ENCODE assay signal across 22 cellular contexts in genomic region chr3:159819676-159820075, GRCh38. TPM values are rescaled to one million over a fixed set of nuclear protein-coding genes. Genes with fewer than 3 reads are reported as not detected.
A peak's percentile ranks its signal among the peaks of the same experiment; 100 is the strongest.
DNase-seq lines count a peak whose midpoint lies in the region; ATAC-seq and TF ChIP-seq lines count a peak whose summit lies in the region.
"Had no signal": no experiment of that assay in that cellular context is flagged by ENCODE, and none has a peak within 500 bp of the region (broad histone marks: within the 10 kb centered on the region; RNA-seq: fewer than 3 reads in every experiment).

No MANE protein-coding gene starts in this region.

- H3K4me2 ChIP-seq in mammary epithelial cell (ENCODE audit: insufficient read depth, low read depth, low read length) (no peak overlapping the region), smooth muscle cell (no peak overlapping the region)
- H3K4me2 ChIP-seq: SK-N-SH had no signal

- no peak overlapping the region for H3K4me3 Mint-ChIP-seq in nephron progenitor cell
- H3K4me3 Mint-ChIP-seq: CD8-positive, alpha-beta T cell; T-helper 17 cell had no signal

- peaks cover 41% of the 10 kb centered on the region for H3K4me1 ChIP-seq in mammary epithelial cell (ENCODE audit: insufficient read depth, low read length)
- H3K4me1 ChIP-seq in smooth muscle cell (ENCODE audit: low read depth): peaks cover 30% of the 10 kb centered on the region

- in situ Hi-C loops in mammary epithelial cell (cut with MboI; ENCODE audit: low sequenced_read_pairs in 2 of 2): loop anchor here (10.0 to 25.0 kb wide), 4 partner anchors 65 to 557 kb away; no protein-coding TSS in a partner anchor

- peak; percentile 16 for ATAC-seq in GM19351 (IDR thresholded peaks at IDR 0.05; ENCODE audit: unreplicated experiment)
- peak; percentile 19 for ATAC-seq in HG02885 (IDR thresholded peaks at IDR 0.05; ENCODE audit: poor library complexity, unreplicated experiment)
- ATAC-seq: CD8-positive, alpha-beta T cell; PC-3; T-helper 17 cell had no signal

- peaks cover 63% of the 10 kb centered on the region for H3K4me1 Mint-ChIP-seq in nephron progenitor cell
- H3K4me1 Mint-ChIP-seq: T-helper 17 cell had no signal

- 88% methylated on average over 1 of the region's 1 CpG for WGBS in mammary epithelial cell (ENCODE audit: low coverage, missing lambda C conversion rate)
- WGBS in smooth muscle cell (ENCODE audit: low lambda C conversion rate): 93% methylated on average over 1 of the region's 1 CpG

- no TSS peak for BruUV-seq in mammary epithelial cell (replicated peaks; lab: Mats Ljungman, UMichigan)

- H3K4me3 ChIP-seq in mammary epithelial cell (replicated peaks in 1 of 3; ENCODE audit: insufficient read depth in 1 of 3, low read depth in 2 of 3, low read length in 3 of 3) (no peak overlapping the region), smooth muscle cell (no peak overlapping the region)

- peaks cover 3% of the 10 kb centered on the region for H3K27me3 Mint-ChIP-seq in nephron progenitor cell (ENCODE audit: low read depth, poor library complexity)

- peaks cover 81% of the 10 kb centered on the region for H3K79me2 ChIP-seq in mammary epithelial cell (ENCODE audit: insufficient read depth, low read length)
- H3K79me2 ChIP-seq in smooth muscle cell (ENCODE audit: low read depth): peaks cover 45% of the 10 kb centered on the region

- intact Hi-C loops in mammary epithelial cell (cut with micrococcal nuclease): loop anchor here (5.0 kb wide), 2 partner anchors 168 to 557 kb away; partner anchors contain the start of gene IL12A

- no peaks in the 10 kb centered on the region for H3K36me3 Mint-ChIP-seq in nephron progenitor cell (ENCODE audit: low read depth)
- H3K36me3 Mint-ChIP-seq: CD8-positive, alpha-beta T cell had no signal

- H3K27me3 ChIP-seq in mammary epithelial cell (ENCODE audit: insufficient read depth, low read length) (no peaks in the 10 kb centered on the region), smooth muscle cell (ENCODE audit: low read depth) (no peaks in the 10 kb centered on the region)

- H3F3A ChIP-seq in smooth muscle cell (ENCODE audit: low read depth): peaks cover 6% of the 10 kb centered on the region

- CTCF ChIA-PET in mammary epithelial cell (lab: Charles Lee; ENCODE audit: low non-redundant PET): interaction anchor here (0.6 kb wide), 1 partner anchor 163 kb away, joined by 3 read pairs; no protein-coding TSS in a partner anchor

- no peaks in the 10 kb centered on the region for H3K9me3 Mint-ChIP-seq in nephron progenitor cell
- H3K9me3 Mint-ChIP-seq: CD8-positive, alpha-beta T cell had no signal

- no peak for DNase-seq in mammary epithelial cell
- no peak for DNase-seq in smooth muscle cell (lab: John Stamatoyannopoulos, UW; ENCODE audit: unreplicated experiment)
- DNase-seq in nephron progenitor cell: no peak
- no peak for DNase-seq in DMS53 treated with DMSO at 0.1 percent for 48 hours (lab: John Stamatoyannopoulos, UW; ENCODE audit: unreplicated experiment)
- no peak for DNase-seq in NCI-H2107 (lab: John Stamatoyannopoulos, UW)
- DNase-seq: Caco-2; CD8-positive, alpha-beta T cell; KG1; MM.1S; NCI-H1417; NCI-H1694; NCI-H2029 treated with DMSO at 0.1 percent for 48 hours; NCI-H345; NCI-H774; NK-92 treated with Interleukin-12 subunit alpha and Interleukin-12 subunit beta, amount 100 ng/mL, for 24 hours; PC-3; SK-N-SH; SW 1271; T-helper 17 cell had no signal

- peak overlapping the region; percentile 94 for H3K27ac ChIP-seq in mammary epithelial cell (ENCODE audit: insufficient read depth, low read depth, low read length)
- H3K27ac ChIP-seq in smooth muscle cell (ENCODE audit: low read depth): peak overlapping the region; percentile 100
- H3K27ac ChIP-seq: C4-2B had no signal

- H3K9ac ChIP-seq in mammary epithelial cell (ENCODE audit: insufficient read depth, low read length): no peak overlapping the region
- H3K9ac ChIP-seq in smooth muscle cell (ENCODE audit: low read depth): peak overlapping the region; percentile 88
- H3K9ac ChIP-seq: SK-N-SH had no signal

- no peak for TF ChIP-seq CTCF in mammary epithelial cell (conservative IDR thresholded peaks at IDR 0.05 in 1 of 2, IDR thresholded peaks at IDR 0.05 in 1 of 2; ENCODE audit: extremely low read depth in 1 of 2, insufficient read depth in 1 of 2, low read depth in 1 of 2, low read length in 2 of 2)
- no peak for TF ChIP-seq CTCF in smooth muscle cell (IDR thresholded peaks at IDR 0.05; ENCODE audit: borderline replicate concordance, insufficient read depth, poor library complexity, severe bottlenecking)
- no peak for TF ChIP-seq CTCF in nephron progenitor cell (IDR thresholded peaks at IDR 0.05)

- H2AFZ ChIP-seq in mammary epithelial cell (ENCODE audit: low read depth, low read length): no peak overlapping the region
- H2AFZ ChIP-seq in smooth muscle cell (ENCODE audit: low read depth): no peak overlapping the region

- H3K27ac Mint-ChIP-seq in nephron progenitor cell: no peak overlapping the region
- H3K27ac Mint-ChIP-seq: CD8-positive, alpha-beta T cell; T-helper 17 cell had no signal

- dilution Hi-C loops in mammary epithelial cell (cut with HindIII; ENCODE audit: low sequenced_read_pairs): loop anchor here (10.0 kb wide), 1 partner anchor 55 kb away; no protein-coding TSS in a partner anchor

- no peaks in the 10 kb centered on the region for H4K20me1 ChIP-seq in mammary epithelial cell (ENCODE audit: insufficient read depth, low read length)
- peaks cover 11% of the 10 kb centered on the region for H4K20me1 ChIP-seq in smooth muscle cell (ENCODE audit: low read depth)

- H3K9me3 ChIP-seq in mammary epithelial cell (replicated peaks; ENCODE audit: insufficient read depth, low read length): no peaks in the 10 kb centered on the region
- no peaks in the 10 kb centered on the region for H3K9me3 ChIP-seq in smooth muscle cell (replicated peaks; ENCODE audit: low read depth)
- H3K9me3 ChIP-seq: Caco-2, SK-N-SH had no signal

- no peaks in the 10 kb centered on the region for H3K36me3 ChIP-seq in mammary epithelial cell (ENCODE audit: insufficient read depth, low read length)
- H3K36me3 ChIP-seq in smooth muscle cell (ENCODE audit: low read depth): no peaks in the 10 kb centered on the region

RNA-seq across cellular contexts. Expression of gene SCHIP1, which starts 20.0 kb away (rescaled TPM):
- 1 to 10 TPM; 5.4 to 8.5 TPM for total RNA-seq in mammary epithelial cell
- 5.7 TPM for polyA plus RNA-seq in mammary epithelial cell
- polyA minus RNA-seq in mammary epithelial cell: 1.2 TPM
- 2.4 and 12.4 TPM in 2 replicates for total RNA-seq in smooth muscle cell
- polyA plus RNA-seq in smooth muscle cell: 3.5 and 5.1 TPM in 2 replicates
- total RNA-seq: CD8-positive, alpha-beta T cell; T-helper 17 cell had no signal
